8 cellular contexts compared by ENCODE assay signal in the genomic region with DNA sequence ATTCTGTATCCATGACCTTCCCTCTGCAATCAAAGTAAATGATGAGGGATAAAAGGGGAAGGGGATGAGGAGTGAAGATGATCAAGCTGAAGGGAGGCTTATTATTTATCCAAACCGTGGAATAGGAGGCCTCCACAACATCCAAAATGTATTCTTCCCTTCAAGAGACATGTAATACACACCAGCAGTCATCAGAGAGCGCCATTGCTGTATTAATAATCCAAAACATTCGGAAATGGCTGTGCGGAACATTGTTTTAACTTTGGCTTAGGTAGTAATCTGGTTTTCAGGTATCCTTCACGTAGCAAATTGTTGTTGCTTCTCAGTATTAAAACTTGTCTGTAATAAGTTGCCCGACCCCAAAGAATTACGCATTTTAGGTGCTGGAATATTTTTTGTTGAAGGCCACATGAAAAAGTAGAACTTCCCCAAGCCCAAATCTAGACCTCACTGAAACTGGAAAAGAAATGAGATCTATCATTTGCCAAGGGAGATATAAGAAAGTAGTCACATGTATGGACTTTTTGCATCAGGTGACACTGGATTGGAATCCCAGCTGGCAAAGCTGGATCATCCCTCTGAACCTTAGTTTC. TPM values are rescaled to one million over a fixed set of nuclear protein-coding genes. Genes with fewer than 3 reads are reported as not detected.
A peak's percentile ranks its signal among the peaks of the same experiment; 100 is the strongest.
DNase-seq lines count a peak whose midpoint lies in the region; ATAC-seq, FAIRE-seq and TF ChIP-seq lines count a peak whose summit lies in the region.

No MANE protein-coding gene starts in this region.

- H3K4me1 Mint-ChIP-seq in activated B cell treated with CpG ODN at 0.5 μM for 24 hours (peaks cover 32% of the 10 kb centered on the region), neural crest cell (peaks cover 40% of the 10 kb centered on the region)

- peak; percentile 71 for TF ChIP-seq CTCF in AG09319 (IDR thresholded peaks at IDR 0.05; ENCODE audit: low read depth, low read length)
- peak; percentile 57 for TF ChIP-seq CTCF in GM12874 (IDR thresholded peaks at IDR 0.05; ENCODE audit: insufficient read depth, low read depth, low read length)
- no peak for TF ChIP-seq CTCF in activated B cell treated with CpG ODN at 0.5 μM for 24 hours (IDR thresholded peaks at IDR 0.05)
- peak; percentile 88 for TF ChIP-seq CTCF in neural crest cell (conservative IDR thresholded peaks at IDR 0.05)

- H3K27me3 Mint-ChIP-seq in activated B cell treated with CpG ODN at 0.5 μM for 24 hours (no peaks in the 10 kb centered on the region), neural crest cell (ENCODE audit: low read depth) (no peaks in the 10 kb centered on the region)

- DNase-seq in AG09319 (ENCODE audit: extremely low read depth, low read depth) (peak; percentile 23), NCI-H2107 treated with DMSO at 0.1 percent for 48 hours (lab: John Stamatoyannopoulos, UW; ENCODE audit: unreplicated experiment) (peak; percentile 20), activated B cell treated with CpG ODN at 0.5 μM for 24 hours (no peak), neural crest cell (ENCODE audit: low read depth, low spot score) (peak; percentile 48)

- ATAC-seq in activated B cell treated with CpG ODN at 0.5 μM for 24 hours (ENCODE audit: low read depth), result no peak
- no peak for ATAC-seq in GM18511 (IDR thresholded peaks at IDR 0.05; ENCODE audit: unreplicated experiment)
- no peak for ATAC-seq in HG02852 (IDR thresholded peaks at IDR 0.05; ENCODE audit: unreplicated experiment)

- no peak overlapping the region for H3K27ac Mint-ChIP-seq in activated B cell treated with CpG ODN at 0.5 μM for 24 hours
- H3K27ac Mint-ChIP-seq in neural crest cell (ENCODE audit: unreplicated experiment), result no peak overlapping the region

- H3K9me3 Mint-ChIP-seq in activated B cell treated with CpG ODN at 0.5 μM for 24 hours, result no peaks in the 10 kb centered on the region
- no peaks in the 10 kb centered on the region for H3K9me3 Mint-ChIP-seq in neural crest cell

- CTCF ChIA-PET in activated B cell treated with CpG ODN at 0.5 μM for 24 hours (lab: Charles Lee), result interaction anchor here (0.7 to 10.0 kb wide), 8 partner anchors 9 to 354 kb away, joined by 3 to 93 read pairs (median 6); no protein-coding TSS in a partner anchor

- POLR2A ChIA-PET in activated B cell treated with CpG ODN at 0.5 μM for 24 hours (lab: Charles Lee), result interaction anchor here (1.5 kb wide), 1 partner anchor 354 kb away, joined by 6 read pairs; no protein-coding TSS in a partner anchor

- FAIRE-seq in endometrium (lab: Jason Lieb, UNC), result peak; percentile 63

- peaks cover 8% of the 10 kb centered on the region for H3K36me3 Mint-ChIP-seq in activated B cell treated with CpG ODN at 0.5 μM for 24 hours (ENCODE audit: low read depth)
- no peaks in the 10 kb centered on the region for H3K36me3 Mint-ChIP-seq in neural crest cell (ENCODE audit: low read depth)

- intact Hi-C loops in activated B cell treated with CpG ODN at 0.5 μM for 24 hours (cut with micrococcal nuclease), result loop anchor here (1.0 to 5.0 kb wide), 3 partner anchors 113 to 354 kb away; no protein-coding TSS in a partner anchor

- H3K4me3 Mint-ChIP-seq in activated B cell treated with CpG ODN at 0.5 μM for 24 hours, result peak overlapping the region; percentile 5
- peak overlapping the region; percentile 72 for H3K4me3 Mint-ChIP-seq in neural crest cell

RNA-seq across cellular contexts. Expression of a gene that starts 2.6 kb away (rescaled TPM):
- 28.9 and 32.4 TPM in 2 replicates for total RNA-seq in activated B cell treated with CpG ODN at 0.5 μM for 24 hours
- 121 and 126 TPM in 2 replicates for total RNA-seq in neural crest cell
